ENCODE assay signal across 8 cellular contexts in genomic region chr2:229715895-229716507, GRCh38. TPM values are rescaled to one million over a fixed set of nuclear protein-coding genes. Genes with fewer than 3 reads are reported as not detected.
DNase-seq lines count a peak whose midpoint lies in the region; ATAC-seq and TF ChIP-seq lines count a peak whose summit lies in the region.

No MANE protein-coding gene starts in this region.

- ATAC-seq in right lobe of liver = peak in 1 of 4 donors; percentile 37
- ATAC-seq in GM21526 (IDR thresholded peaks at IDR 0.05; ENCODE audit: low FRiP score, unreplicated experiment) = no peak
- ATAC-seq in GM21576 (IDR thresholded peaks at IDR 0.05; ENCODE audit: unreplicated experiment) = no peak
- no peak for ATAC-seq in GM21423 (IDR thresholded peaks at IDR 0.05; ENCODE audit: unreplicated experiment)

- no peaks in the 10 kb centered on the region for H3K9me3 Mint-ChIP-seq in HFFc6

- H3K36me3 ChIP-seq in right lobe of liver = no peaks in the 10 kb centered on the region

- no peaks in the 10 kb centered on the region for H3K9me3 ChIP-seq in right lobe of liver

- H3K4me3 ChIP-seq in right lobe of liver = no peak overlapping the region

- TF ChIP-seq CTCF in HFFc6 (IDR thresholded peaks at IDR 0.05) (peak; percentile 70), right lobe of liver (IDR thresholded peaks at IDR 0.05) (peak; percentile 14 to 30 (median 26))

- 14% methylated on average over 4 of the region's 4 CpGs for WGBS in right lobe of liver (ENCODE audit: insufficient coverage, low coverage, low lambda C conversion rate, missing lambda C conversion rate)

- DNase-seq in CD1c-positive myeloid dendritic cell (ENCODE audit: extremely low spot score) = peak; percentile 3
- no peak for DNase-seq in HFFc6
- DNase-seq in NCI-H774 (lab: John Stamatoyannopoulos, UW) = peak; percentile 49
- DNase-seq in amygdala (lab: John Stamatoyannopoulos, UW) = peak in 30 of 56 donors; percentile 2 to 63 (median 21)
- DNase-seq in right lobe of liver = no peak

- intact Hi-C loops in right lobe of liver (cut with DNase I) = no loop called here

- H3K27ac ChIP-seq in right lobe of liver = no peak overlapping the region

- H3K27me3 ChIP-seq in right lobe of liver = peaks cover 5 to 28% of the 10 kb centered on the region in 2 donors

- H3K27me3 Mint-ChIP-seq in HFFc6 (ENCODE audit: insufficient read depth) = peaks cover 27% of the 10 kb centered on the region

- H3K27ac Mint-ChIP-seq in HFFc6 = no peak overlapping the region

- no peak overlapping the region for H3K4me3 Mint-ChIP-seq in HFFc6

- no peak for TF ChIP-seq POLR2A in right lobe of liver (IDR thresholded peaks at IDR 0.05)

- H3K4me1 ChIP-seq in right lobe of liver = peaks cover 0 to 15% (median 0%) of the 10 kb centered on the region in 4 donors

- no peaks in the 10 kb centered on the region for H3K4me1 Mint-ChIP-seq in HFFc6 (ENCODE audit: low read depth)

- H3K36me3 Mint-ChIP-seq in HFFc6 (ENCODE audit: low read depth) = no peaks in the 10 kb centered on the region

RNA-seq across cellular contexts. Expression of gene DNER, which starts 1.6 kb away (rescaled TPM):
- total RNA-seq in HFFc6 (2021; fragmentation: NEBNext Ultra II Directional; extraction: Animal tissue kit (Norgen Biotek cat#: 25700)) = 1 to 10 TPM in 4 of 6 experiments, under 1 TPM in 2; 0.07 to 3.8 (median 2.7) TPM
- total RNA-seq in right lobe of liver = under 1 TPM in 1 of 6 experiments, not detected in 5; 0.13 TPM

Comparison
In these comparisons a context has a peak if more than half of its experiments do, and no peak if none do; other contexts are left out.
1. DNase-seq: peak in CD1c-positive myeloid dendritic cell (single experiment), NCI-H774 (single experiment) and amygdala (30 of 56); none in HFFc6 (single experiment) and right lobe of liver (0 of 3).